In the genomic region with DNA sequence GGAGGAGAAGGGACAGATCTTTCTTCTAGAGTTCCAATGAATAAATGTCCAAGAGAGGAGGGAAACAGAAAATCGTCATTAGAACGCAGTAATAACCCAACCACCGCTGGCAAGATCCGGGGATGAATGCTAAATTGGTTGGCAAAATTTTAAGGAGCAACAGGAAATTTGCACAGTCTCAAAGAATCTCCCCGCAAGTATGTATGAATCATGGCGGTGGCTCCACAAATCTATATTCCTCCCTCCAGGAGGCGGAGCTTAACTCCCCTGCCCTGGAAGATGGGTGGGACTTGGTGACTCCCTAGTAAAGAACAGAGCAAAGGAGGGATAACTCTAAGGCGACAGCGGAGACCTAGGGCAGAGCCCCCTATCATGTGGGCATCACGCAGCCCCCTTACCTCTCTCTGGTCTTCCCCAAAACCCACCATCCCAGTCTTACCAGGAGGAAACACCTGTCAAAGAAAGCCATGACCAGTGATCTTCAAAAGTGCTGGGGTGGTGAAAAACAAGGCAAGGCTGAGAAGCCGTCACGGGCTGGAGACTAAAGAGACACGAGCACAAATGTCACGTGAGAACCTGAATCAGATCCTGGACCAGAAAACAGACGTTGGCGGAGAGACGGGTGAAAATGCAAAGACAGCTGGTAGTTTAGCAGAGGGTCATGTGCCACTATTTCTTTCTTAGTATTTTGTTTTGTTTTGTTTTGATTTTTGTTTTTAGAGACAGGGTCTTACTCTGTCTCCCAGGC, we compare ENCODE assay signal across 9 cellular contexts.
DNase-seq lines count a peak whose midpoint lies in the region; ATAC-seq and TF ChIP-seq lines count a peak whose summit lies in the region.
"Had no signal": no experiment of that assay in that cellular context is flagged by ENCODE, and none has a peak within 500 bp of the region (broad histone marks: within the 10 kb centered on the region; RNA-seq: fewer than 3 reads in every experiment).

No MANE protein-coding gene starts in this region.

- DNase-seq in H7: peak; percentile 78
- peak; percentile 92 for DNase-seq in amniotic epithelial cell (ENCODE audit: low read depth)
- DNase-seq in glutamatergic neuron: no peak
- no peak for DNase-seq in HAP-1 (ENCODE audit: low spot score in 2 of 2)
- DNase-seq in NCI-H1436 (lab: John Stamatoyannopoulos, UW): no peak
- no peak for DNase-seq in type B pancreatic cell (ENCODE audit: extremely low spot score, unreplicated experiment)
- DNase-seq: activated gamma-delta T cell treated with Interleukin-2 at 50 U/mL for 16 hours had no signal

- H3K4me3 ChIP-seq in H7 (ENCODE audit: insufficient read depth, low read depth, low read length): no peak overlapping the region
- H3K4me3 ChIP-seq in subcutaneous abdominal adipose tissue (ENCODE audit: low read depth in 1 of 5, low read length in 5 of 5): no peak overlapping the region
- no peak overlapping the region for H3K4me3 ChIP-seq in HAP-1

- H3K27ac Mint-ChIP-seq in glutamatergic neuron (ENCODE audit: unreplicated experiment) (peak overlapping the region; percentile 45), type B pancreatic cell (no peak overlapping the region)
- no peak overlapping the region for H3K27ac Mint-ChIP-seq in stimulated activated memory B cell treated with anti-CD40 and anti-IgM and Interleukin-4, amounts not matched to agents 10 μg/mL and 1 μg/mL and 100 μg/mL, for 72 hours

- TF ChIP-seq CTCF in glutamatergic neuron (IDR thresholded peaks at IDR 0.05; ENCODE audit: partially characterized antibody, unreplicated experiment) (no peak), type B pancreatic cell (conservative IDR thresholded peaks at IDR 0.05) (no peak)

- ATAC-seq in stimulated activated memory B cell treated with anti-CD40 and anti-IgM and Interleukin-4, amounts not matched to agents 10 μg/mL and 1 μg/mL and 100 μg/mL, for 72 hours: no peak

- H3K9ac ChIP-seq in subcutaneous abdominal adipose tissue (ENCODE audit: low read length in 5 of 5): no peak overlapping the region

- H3K4me1 Mint-ChIP-seq in glutamatergic neuron (ENCODE audit: low read depth, unreplicated experiment) (peaks cover 37% of the 10 kb centered on the region), type B pancreatic cell (ENCODE audit: unreplicated experiment) (peaks cover 33% of the 10 kb centered on the region)
- peaks cover 10% of the 10 kb centered on the region for H3K4me1 Mint-ChIP-seq in stimulated activated memory B cell treated with anti-CD40 and anti-IgM and Interleukin-4, amounts not matched to agents 10 μg/mL and 1 μg/mL and 100 μg/mL, for 72 hours

- in situ Hi-C loops in HAP-1 (cut with MboI; ENCODE audit: low sequenced_read_pairs): no loop called here

- H3K27ac ChIP-seq in subcutaneous abdominal adipose tissue (ENCODE audit: low read depth, low read length): peak overlapping the region; percentile 50

- H3K9me3 ChIP-seq in subcutaneous abdominal adipose tissue (ENCODE audit: control insufficient read depth in 5 of 5, low read length in 5 of 5) (no peaks in the 10 kb centered on the region), HAP-1 (no peaks in the 10 kb centered on the region)

- no peak overlapping the region for H3K4me3 Mint-ChIP-seq in glutamatergic neuron (ENCODE audit: unreplicated experiment)
- no peak overlapping the region for H3K4me3 Mint-ChIP-seq in stimulated activated memory B cell treated with anti-CD40 and anti-IgM and Interleukin-4, amounts not matched to agents 10 μg/mL and 1 μg/mL and 100 μg/mL, for 72 hours
- H3K4me3 Mint-ChIP-seq in type B pancreatic cell: no peak overlapping the region

- H3K36me3 Mint-ChIP-seq in glutamatergic neuron (ENCODE audit: unreplicated experiment): no peaks in the 10 kb centered on the region
- H3K36me3 Mint-ChIP-seq in stimulated activated memory B cell treated with anti-CD40 and anti-IgM and Interleukin-4, amounts not matched to agents 10 μg/mL and 1 μg/mL and 100 μg/mL, for 72 hours: peaks cover 35% of the 10 kb centered on the region
- peaks cover 30% of the 10 kb centered on the region for H3K36me3 Mint-ChIP-seq in type B pancreatic cell

- H3K36me3 ChIP-seq in H7 (replicated peaks; ENCODE audit: control insufficient read depth, insufficient read depth, low read length) (no peaks in the 10 kb centered on the region; the same call in none of the 2 replicates), subcutaneous abdominal adipose tissue (ENCODE audit: control insufficient read depth in 5 of 5, insufficient read depth in 5 of 5, low read length in 5 of 5) (peaks cover 0 to 66% (median 46%) of the 10 kb centered on the region in 5 donors), HAP-1 (replicated peaks) (no peaks in the 10 kb centered on the region; the same call in 1 of the 2 replicates)

- peaks cover 0 to 34% (median 0%) of the 10 kb centered on the region in 5 donors for H3K4me1 ChIP-seq in subcutaneous abdominal adipose tissue (ENCODE audit: control insufficient read depth in 5 of 5, insufficient read depth in 5 of 5, low read length in 5 of 5)
- no peaks in the 10 kb centered on the region for H3K4me1 ChIP-seq in HAP-1

- H3K27me3 ChIP-seq in H7 (ENCODE audit: control insufficient read depth, insufficient read depth, low read length) (no peaks in the 10 kb centered on the region), subcutaneous abdominal adipose tissue (ENCODE audit: control insufficient read depth in 5 of 5, insufficient read depth in 4 of 5, low read length in 5 of 5) (no peaks in the 10 kb centered on the region), HAP-1 (ENCODE audit: low read depth) (no peaks in the 10 kb centered on the region)

- H3K9me3 Mint-ChIP-seq in glutamatergic neuron (ENCODE audit: unreplicated experiment) (peaks cover 14% of the 10 kb centered on the region), type B pancreatic cell (no peaks in the 10 kb centered on the region)
- no peaks in the 10 kb centered on the region for H3K9me3 Mint-ChIP-seq in stimulated activated memory B cell treated with anti-CD40 and anti-IgM and Interleukin-4, amounts not matched to agents 10 μg/mL and 1 μg/mL and 100 μg/mL, for 72 hours

- peaks cover 23% of the 10 kb centered on the region for H3K27me3 Mint-ChIP-seq in glutamatergic neuron (ENCODE audit: unreplicated experiment)
- H3K27me3 Mint-ChIP-seq in stimulated activated memory B cell treated with anti-CD40 and anti-IgM and Interleukin-4, amounts not matched to agents 10 μg/mL and 1 μg/mL and 100 μg/mL, for 72 hours: no peaks in the 10 kb centered on the region
- H3K27me3 Mint-ChIP-seq in type B pancreatic cell: no peaks in the 10 kb centered on the region

Comparison
In these comparisons a context has a peak if more than half of its experiments do, and no peak if none do; other contexts are left out.
1. DNase-seq: peak in H7 (single experiment) and amniotic epithelial cell (single experiment); none in glutamatergic neuron (single experiment), HAP-1 (0 of 2), NCI-H1436 (single experiment) and type B pancreatic cell (single experiment).